ENCODE assay signal across 27 cellular contexts in the genomic region with DNA sequence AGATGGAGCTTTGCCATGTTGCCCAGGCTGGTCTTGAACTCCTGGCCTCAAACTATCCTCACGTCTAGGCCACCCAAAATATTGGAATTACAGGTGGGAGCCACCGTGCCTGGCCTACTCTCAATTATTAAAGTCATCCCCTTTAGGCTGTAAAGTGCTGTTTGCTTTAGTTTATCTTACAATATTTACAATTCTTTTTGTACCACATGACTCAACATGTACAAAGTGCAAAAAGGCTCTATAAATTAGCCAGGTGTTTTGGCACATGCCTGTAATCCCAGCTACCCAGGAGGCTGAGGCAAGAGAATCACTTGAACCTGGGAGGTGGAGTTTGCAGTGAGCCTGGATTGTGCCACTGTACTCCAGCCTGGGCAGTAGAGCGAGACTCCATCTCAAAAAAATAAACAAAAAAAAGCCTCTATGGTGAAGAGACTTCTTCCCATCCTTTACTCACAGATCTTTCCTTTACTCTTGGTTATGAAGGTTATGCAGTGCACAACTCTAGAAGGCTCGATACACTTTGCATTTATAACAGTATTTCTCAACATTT.
"Had no signal": no experiment of that assay in that cellular context is flagged by ENCODE, and none has a peak within 500 bp of the region (broad histone marks: within the 10 kb centered on the region; RNA-seq: fewer than 3 reads in every experiment).

No MANE protein-coding gene starts in this region.

- H3K27ac ChIP-seq: adrenal gland, colonic mucosa, KMS-11, SJSA1 had no signal

- H3K9ac ChIP-seq: KMS-11 had no signal

- H3K9me3 ChIP-seq: adrenal gland, colonic mucosa, SJSA1 had no signal

- H3K27ac Mint-ChIP-seq: activated CD8-positive, alpha-beta T cell treated with anti-CD3 and anti-CD28 coated beads, Interleukin-2, amount 10 ng/mL, durations not matched to agents 7 days and 5 days; activated naive CD8-positive, alpha-beta T cell treated with anti-CD3 and anti-CD28 coated beads, Interleukin-2, amount 10 ng/mL, durations not matched to agents 7 days and 5 days; WTC11 had no signal

- ATAC-seq: activated CD8-positive, alpha-beta T cell treated with anti-CD3 and anti-CD28 coated beads, Interleukin-2, amount 10 ng/mL, durations not matched to agents 7 days and 5 days; SK-N-SH treated with all-trans-retinoic acid at 6 μM for 48 hours; WTC11 had no signal

- H3K4me1 Mint-ChIP-seq: WTC11 had no signal

- H3K36me3 Mint-ChIP-seq: activated naive CD8-positive, alpha-beta T cell treated with anti-CD3 and anti-CD28 coated beads, Interleukin-2, amount 10 ng/mL, durations not matched to agents 7 days and 5 days had no signal

- FAIRE-seq: RCC 7860 had no signal

- H3K4me3 Mint-ChIP-seq: activated CD8-positive, alpha-beta T cell treated with anti-CD3 and anti-CD28 coated beads, Interleukin-2, amount 10 ng/mL, durations not matched to agents 7 days and 5 days; activated naive CD8-positive, alpha-beta T cell treated with anti-CD3 and anti-CD28 coated beads, Interleukin-2, amount 10 ng/mL, durations not matched to agents 7 days and 5 days; WTC11 had no signal

- H3K9me3 Mint-ChIP-seq: activated naive CD8-positive, alpha-beta T cell treated with anti-CD3 and anti-CD28 coated beads, Interleukin-2, amount 10 ng/mL, durations not matched to agents 7 days and 5 days had no signal

- H3K4me2 ChIP-seq: KMS-11 had no signal

- H3K4me3 ChIP-seq: adrenal gland, colonic mucosa, SJSA1 had no signal

- H3K36me3 ChIP-seq: adrenal gland, colonic mucosa, SJSA1 had no signal

- H3K27me3 ChIP-seq: adrenal gland, colonic mucosa, SJSA1 had no signal

- DNase-seq: activated CD4-positive, alpha-beta T cell treated with anti-CD3 and anti-CD28 coated beads for 48 hours; activated CD4-positive, alpha-beta T cell treated with anti-CD3 and anti-CD28 coated beads, Interleukin-2, amount 50 U/mL, for 4 hours; activated CD4-positive, CD25-positive, alpha-beta regulatory T cell treated with anti-CD3 and anti-CD28 coated beads, Interleukin-2, amount 50 U/mL, for 72 hours; activated CD8-positive, alpha-beta memory T cell treated with anti-CD3 and anti-CD28 coated beads, Interleukin-2, amount 50 U/mL, for 48 hours; activated CD8-positive, alpha-beta T cell treated with anti-CD3 and anti-CD28 coated beads, Interleukin-2, amount 10 ng/mL, durations not matched to agents 7 days and 5 days; activated naive CD4-positive, alpha-beta T cell treated with anti-CD3 and anti-CD28 coated beads, Interleukin-2, amount 50 U/mL, for 16 hours; activated naive CD8-positive, alpha-beta T cell treated with anti-CD3 and anti-CD28 coated beads, Interleukin-2, amount 10 ng/mL, durations not matched to agents 7 days and 5 days; activated T-cell treated with anti-CD3 and anti-CD28 coated beads, Interleukin-2, amount 50 U/mL, for 1 hour; adrenal gland; anterior cingulate cortex; caudate nucleus; colonic mucosa; MV-4-11; NCI-H1105; NCI-H1436; NCI-H187 treated with DMSO at 0.1 percent for 48 hours; NCI-H2081 treated with DMSO at 0.1 percent for 48 hours; NCI-H345; NCI-H510A; NCI-H82; SHP77; SW 1271 had no signal

- H3K4me1 ChIP-seq: adrenal gland, colonic mucosa, SJSA1 had no signal
